8 cellular contexts compared by ENCODE assay signal in genomic region chr1:2229921-2230700, GRCh38. TPM values are rescaled to one million over a fixed set of nuclear protein-coding genes. Genes with fewer than 3 reads are reported as not detected.
DNase-seq lines count a peak whose midpoint lies in the region; ATAC-seq and TF ChIP-seq lines count a peak whose summit lies in the region.

No MANE protein-coding gene starts in this region.

- TF ChIP-seq CTCF in HFFc6 (IDR thresholded peaks at IDR 0.05) (no peak), WTC11 (IDR thresholded peaks at IDR 0.05) (no peak), fibroblast of the aortic adventitia (IDR thresholded peaks at IDR 0.05; ENCODE audit: insufficient read depth, low read length) (no peak), neutrophil (IDR thresholded peaks at IDR 0.05) (no peak)

- DNase-seq in HFFc6, result peak; percentile 43
- DNase-seq in WTC11 (ENCODE audit: low spot score), result no peak
- DNase-seq in fibroblast of the aortic adventitia (ENCODE audit: low read depth), result peak; percentile 57
- no peak for DNase-seq in amniotic stem cell (lab: John Stamatoyannopoulos, UW)
- no peak for DNase-seq in SKM-1 (lab: John Stamatoyannopoulos, UW; ENCODE audit: unreplicated experiment)
- no peak for DNase-seq in islet precursor cell

- POLR2A ChIA-PET in WTC11 (lab: Charles Lee), result interaction anchor here (1.0 to 1.8 kb wide), 3 partner anchors 26 to 31 kb away, joined by 3 to 6 read pairs (median 3); no protein-coding TSS in a partner anchor

- H3K27ac Mint-ChIP-seq in HFFc6, result peak overlapping the region; percentile 95
- peak overlapping the region; percentile 72; the same call in 1 of the 2 replicates for H3K27ac Mint-ChIP-seq in WTC11

- H3K4me3 ChIP-seq in fibroblast of the aortic adventitia (ENCODE audit: low read depth, low read length) (peak overlapping the region; percentile 88), neutrophil (ENCODE audit: low read depth in 1 of 2, low read length in 1 of 2) (peak overlapping the region; percentile 85 to 97)

- CTCF ChIA-PET in WTC11 (lab: Charles Lee), result interaction anchor here (1.0 to 5.1 kb wide), 6 partner anchors 31 to 152 kb away, joined by 5 to 28 read pairs (median 8); partner anchors contain the start of gene FAAP20

- peak overlapping the region; percentile 83 for H3K27ac ChIP-seq in neutrophil

- H3K27me3 ChIP-seq in neutrophil, result peaks cover 19% of the 10 kb centered on the region

- H3K27me3 Mint-ChIP-seq in HFFc6 (ENCODE audit: insufficient read depth) (peaks cover 4% of the 10 kb centered on the region), WTC11 (ENCODE audit: low read depth) (no peaks in the 10 kb centered on the region)

- H3K9me3 Mint-ChIP-seq in HFFc6 (no peaks in the 10 kb centered on the region), WTC11 (no peaks in the 10 kb centered on the region)

- H3K36me3 Mint-ChIP-seq in HFFc6 (ENCODE audit: low read depth) (peaks cover 26% of the 10 kb centered on the region), WTC11 (no peaks in the 10 kb centered on the region)

- H3K4me1 Mint-ChIP-seq in HFFc6 (ENCODE audit: low read depth), result peaks cover 45% of the 10 kb centered on the region
- peaks cover 43% of the 10 kb centered on the region for H3K4me1 Mint-ChIP-seq in WTC11

- peaks cover 64 to 68% of the 10 kb centered on the region in 2 experiments for H3K4me1 ChIP-seq in neutrophil (ENCODE audit: control insufficient read depth in 1 of 2, insufficient read depth in 1 of 2, low read depth in 1 of 2, low read length in 1 of 2)

- ATAC-seq in WTC11 (no peak), GM19324 (IDR thresholded peaks at IDR 0.05; ENCODE audit: low FRiP score, unreplicated experiment) (no peak)

- H3K36me3 ChIP-seq in neutrophil, result no peaks in the 10 kb centered on the region

- H3K9me3 ChIP-seq in neutrophil, result no peaks in the 10 kb centered on the region

- H3K4me3 Mint-ChIP-seq in HFFc6, result peak overlapping the region; percentile 98
- H3K4me3 Mint-ChIP-seq in WTC11, result peak overlapping the region; percentile 96

TF ChIP-seq in WTC11, 78 proteins besides CTCF, POLR2A, EP300 and RAD21:
- TF ChIP-seq E2F5 (CRISPR knock-in tag; IDR thresholded peaks at IDR 0.05) (0 out of 2 replicates have a peak, but pooled peaks have one; percentile 7), FOXJ3 (CRISPR knock-in tag; IDR thresholded peaks at IDR 0.05; ENCODE audit: borderline replicate concordance) (no peak)

RNA-seq across cellular contexts. Expression of gene SKI, which starts 2.0 kb away (rescaled TPM):
- total RNA-seq in HFFc6 (2021; fragmentation: NEBNext Ultra II Directional; extraction: Animal tissue kit (Norgen Biotek cat#: 25700)), result 10 to 100 TPM; 63.7 to 76.6 (median 66.1) TPM
- total RNA-seq in WTC11 (2021) (75.5 to 88.6 TPM (median 75.6 TPM) in 3 replicates), fibroblast of the aortic adventitia (ENCODE audit: low replicate concordance) (28.1 and 36.6 TPM in 2 replicates)

RNA-seq across cellular contexts. Expression of gene FAAP20, which starts 35.5 kb away (rescaled TPM):
- total RNA-seq in HFFc6 (2021; fragmentation: NEBNext Ultra II Directional; extraction: Animal tissue kit (Norgen Biotek cat#: 25700)), result 10 to 100 TPM; 75.3 to 97.4 (median 82.7) TPM
- total RNA-seq in WTC11 (2021) (133 to 151 TPM (median 150 TPM) in 3 replicates), fibroblast of the aortic adventitia (ENCODE audit: low replicate concordance) (18.5 and 23.2 TPM in 2 replicates)

Comparison
In these comparisons a context has a peak if more than half of its experiments do, and no peak if none do; other contexts are left out.
1. DNase-seq: peak in HFFc6 (single experiment) and fibroblast of the aortic adventitia (single experiment); none in WTC11 (single experiment), amniotic stem cell (single experiment), SKM-1 (single experiment) and islet precursor cell (single experiment).